1 cellular context compared by ENCODE assay signal in the genomic region with DNA sequence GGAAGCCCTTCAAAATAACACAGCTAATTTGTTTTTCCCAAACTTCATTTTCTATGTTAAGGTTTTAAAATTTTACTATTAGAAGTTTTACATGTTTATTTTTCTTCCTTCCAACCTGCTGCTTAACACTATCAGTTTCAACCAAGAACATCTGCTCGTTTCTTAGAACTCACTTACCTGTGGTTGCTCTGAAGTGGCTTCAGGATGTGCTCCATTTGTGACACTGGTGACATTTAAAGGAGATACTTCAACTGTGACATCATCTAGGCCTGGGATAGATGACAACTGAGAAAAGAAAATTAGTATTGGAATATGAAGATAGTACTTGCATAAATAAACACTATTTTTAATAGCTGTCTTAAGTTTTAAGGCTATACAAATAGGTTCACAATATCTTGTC.
TF ChIP-seq lines count a peak whose summit lies in the region.

No MANE protein-coding gene starts in this region.

TF ChIP-seq in SK-N-SH, 30 proteins besides CTCF, POLR2A, EP300 and RAD21 (continued from another document):
- TF ChIP-seq, protein P1, sequence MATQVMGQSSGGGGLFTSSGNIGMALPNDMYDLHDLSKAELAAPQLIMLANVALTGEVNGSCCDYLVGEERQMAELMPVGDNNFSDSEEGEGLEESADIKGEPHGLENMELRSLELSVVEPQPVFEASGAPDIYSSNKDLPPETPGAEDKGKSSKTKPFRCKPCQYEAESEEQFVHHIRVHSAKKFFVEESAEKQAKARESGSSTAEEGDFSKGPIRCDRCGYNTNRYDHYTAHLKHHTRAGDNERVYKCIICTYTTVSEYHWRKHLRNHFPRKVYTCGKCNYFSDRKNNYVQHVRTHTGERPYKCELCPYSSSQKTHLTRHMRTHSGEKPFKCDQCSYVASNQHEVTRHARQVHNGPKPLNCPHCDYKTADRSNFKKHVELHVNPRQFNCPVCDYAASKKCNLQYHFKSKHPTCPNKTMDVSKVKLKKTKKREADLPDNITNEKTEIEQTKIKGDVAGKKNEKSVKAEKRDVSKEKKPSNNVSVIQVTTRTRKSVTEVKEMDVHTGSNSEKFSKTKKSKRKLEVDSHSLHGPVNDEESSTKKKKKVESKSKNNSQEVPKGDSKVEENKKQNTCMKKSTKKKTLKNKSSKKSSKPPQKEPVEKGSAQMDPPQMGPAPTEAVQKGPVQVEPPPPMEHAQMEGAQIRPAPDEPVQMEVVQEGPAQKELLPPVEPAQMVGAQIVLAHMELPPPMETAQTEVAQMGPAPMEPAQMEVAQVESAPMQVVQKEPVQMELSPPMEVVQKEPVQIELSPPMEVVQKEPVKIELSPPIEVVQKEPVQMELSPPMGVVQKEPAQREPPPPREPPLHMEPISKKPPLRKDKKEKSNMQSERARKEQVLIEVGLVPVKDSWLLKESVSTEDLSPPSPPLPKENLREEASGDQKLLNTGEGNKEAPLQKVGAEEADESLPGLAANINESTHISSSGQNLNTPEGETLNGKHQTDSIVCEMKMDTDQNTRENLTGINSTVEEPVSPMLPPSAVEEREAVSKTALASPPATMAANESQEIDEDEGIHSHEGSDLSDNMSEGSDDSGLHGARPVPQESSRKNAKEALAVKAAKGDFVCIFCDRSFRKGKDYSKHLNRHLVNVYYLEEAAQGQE (IDR thresholded peaks at IDR 0.05; ENCODE audit: low read depth, low read length): no peak
